ENCODE assay signal across 16 cellular contexts in the genomic region with DNA sequence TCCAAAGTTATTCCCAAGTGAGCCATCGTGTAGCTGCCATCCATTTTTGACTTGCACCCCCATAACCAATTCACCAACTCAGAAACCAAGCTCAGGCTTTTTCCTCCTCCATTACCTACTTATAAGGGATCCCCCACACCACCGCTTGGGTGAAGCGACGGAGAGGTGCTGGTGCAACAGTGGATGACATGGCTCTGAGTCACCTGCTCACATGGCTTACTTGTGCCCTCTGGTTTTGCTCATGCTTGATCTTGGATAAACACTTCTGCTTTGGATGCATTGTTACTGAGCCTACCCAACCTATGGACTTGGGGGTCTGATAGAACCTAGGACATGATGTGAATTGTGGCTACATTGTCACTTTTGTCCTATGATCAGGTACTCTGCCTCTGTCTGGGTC. TPM values are rescaled to one million over a fixed set of nuclear protein-coding genes. Genes with fewer than 3 reads are reported as not detected.
DNase-seq lines count a peak whose midpoint lies in the region; ATAC-seq and TF ChIP-seq lines count a peak whose summit lies in the region.
"Had no signal": no experiment of that assay in that cellular context is flagged by ENCODE, and none has a peak within 500 bp of the region (broad histone marks: within the 10 kb centered on the region; RNA-seq: fewer than 3 reads in every experiment).

No MANE protein-coding gene starts in this region.

- peaks cover 36% of the 10 kb centered on the region for H3K4me1 Mint-ChIP-seq in Calu3 (ENCODE audit: low read depth, unreplicated experiment)
- H3K4me1 Mint-ChIP-seq: CD4-positive, CD25-positive, alpha-beta regulatory T cell had no signal

- peak; percentile 100 for ATAC-seq in foreskin keratinocyte

- DNase-seq in Calu3 (peak; percentile 55), LHCN-M2 (ENCODE audit: low read depth) (peak; percentile 76), amniotic epithelial cell (ENCODE audit: low read depth) (peak; percentile 89), foreskin keratinocyte (peak; percentile 78 to 87), NAMALWA (ENCODE audit: low spot score) (no peak), NCI-H187 (lab: John Stamatoyannopoulos, UW) (no peak), ascending aorta (ENCODE audit: low spot score in 2 of 2) (no peak), germinal center (ENCODE audit: low spot score) (no peak)
- DNase-seq: CD4-positive, CD25-positive, alpha-beta regulatory T cell; effector memory CD4-positive, alpha-beta T cell; GDM1; hypothalamus; NCI-H82 had no signal

- H3K27me3 ChIP-seq in foreskin keratinocyte, result no peaks in the 10 kb centered on the region
- no peaks in the 10 kb centered on the region for H3K27me3 ChIP-seq in ascending aorta
- H3K27me3 ChIP-seq: neutrophil had no signal

- no peaks in the 10 kb centered on the region for H3K36me3 ChIP-seq in ascending aorta
- H3K36me3 ChIP-seq: neutrophil had no signal

- intact Hi-C loops in Calu3 (cut with micrococcal nuclease; ENCODE audit: unreplicated experiment), result no loop called here
- intact Hi-C loops in ascending aorta (cut with DNase I), result no loop called here

- H3K4me1 ChIP-seq in foreskin keratinocyte (no peaks in the 10 kb centered on the region), ascending aorta (no peaks in the 10 kb centered on the region)

- H3K4me3 Mint-ChIP-seq in Calu3 (ENCODE audit: low read depth, unreplicated experiment), result no peak overlapping the region
- H3K4me3 Mint-ChIP-seq: CD4-positive, CD25-positive, alpha-beta regulatory T cell had no signal

- TF ChIP-seq CTCF in Calu3 (IDR thresholded peaks at IDR 0.05; ENCODE audit: unreplicated experiment) (no peak), foreskin keratinocyte (conservative IDR thresholded peaks at IDR 0.05) (peak; percentile 20), ascending aorta (IDR thresholded peaks at IDR 0.05) (no peak)

- H3K9me3 ChIP-seq in ascending aorta, result no peaks in the 10 kb centered on the region
- H3K9me3 ChIP-seq: neutrophil had no signal

- CTCF ChIA-PET in Calu3 (lab: Charles Lee), result interaction anchor here (0.8 to 1.3 kb wide), 2 partner anchors 10 to 820 kb away, joined by 3 to 8 read pairs; no protein-coding TSS in a partner anchor

- H3K36me3 Mint-ChIP-seq in Calu3 (ENCODE audit: insufficient read depth, unreplicated experiment), result peaks cover 5% of the 10 kb centered on the region
- H3K36me3 Mint-ChIP-seq: CD4-positive, CD25-positive, alpha-beta regulatory T cell had no signal

- no TSS peak for BruUV-seq in Calu3 (replicated peaks; lab: Mats Ljungman, UMichigan)

- peaks cover 4% of the 10 kb centered on the region for H3K9me3 Mint-ChIP-seq in Calu3 (ENCODE audit: low read depth, unreplicated experiment)

- H3K27me3 Mint-ChIP-seq in Calu3 (ENCODE audit: unreplicated experiment), result no peaks in the 10 kb centered on the region

- peak overlapping the region; percentile 44 for H3K27ac Mint-ChIP-seq in Calu3 (ENCODE audit: unreplicated experiment)
- H3K27ac Mint-ChIP-seq: CD4-positive, CD25-positive, alpha-beta regulatory T cell had no signal

- H3K27ac ChIP-seq in foreskin keratinocyte, result no peak overlapping the region
- no peak overlapping the region for H3K27ac ChIP-seq in ascending aorta
- H3K27ac ChIP-seq: neutrophil had no signal

- no peak overlapping the region for H3K4me3 ChIP-seq in ascending aorta
- H3K4me3 ChIP-seq: lung had no signal

RNA-seq across cellular contexts. Expression of a gene that starts 12.0 kb away (rescaled TPM):
- total RNA-seq in Calu3 (2022), result 115 and 139 TPM in 2 replicates
- 126 and 146 TPM in 2 replicates for total RNA-seq in LHCN-M2 (2014; rRNA removed)
- polyA plus RNA-seq in LHCN-M2 (2012), result 481 TPM
- 82.0 and 89.5 TPM in 2 replicates for total RNA-seq in foreskin keratinocyte
- polyA plus RNA-seq in foreskin keratinocyte, result 113 and 132 TPM in 2 replicates
- 78.7 TPM for total RNA-seq in ascending aorta

RNA-seq across cellular contexts. Expression of a gene that starts 56.5 kb away (rescaled TPM):
- total RNA-seq in Calu3 (2022) (26.4 and 62.5 TPM in 2 replicates), LHCN-M2 (2014; rRNA removed) (0.58 and 1.5 TPM in 2 replicates), foreskin keratinocyte (0.21 and 0.31 TPM in 2 replicates), ascending aorta (not detected)
- 1.3 TPM for polyA plus RNA-seq in LHCN-M2 (2012)
- 0.21 and 0.49 TPM in 2 replicates for polyA plus RNA-seq in foreskin keratinocyte
- total RNA-seq: CD4-positive, CD25-positive, alpha-beta regulatory T cell; skeletal muscle tissue had no signal
- polyA plus RNA-seq: CD4-positive, CD25-positive, alpha-beta regulatory T cell had no signal

Comparison
In these comparisons a context has a peak if more than half of its experiments do, and no peak if none do; other contexts are left out.
1. DNase-seq: peak in Calu3 (single experiment), LHCN-M2 (single experiment), amniotic epithelial cell (single experiment) and foreskin keratinocyte (2 of 2); none in NAMALWA (single experiment), NCI-H187 (0 of 2), ascending aorta (0 of 2) and germinal center (single experiment).
2. RNA of a gene that starts 56.5 kb away (total RNA-seq): 26.4 to 62.5 TPM in Calu3; 0.58 to 1.5 TPM in LHCN-M2, not detected in ascending aorta (single experiment) and 0.21 to 0.31 TPM in foreskin keratinocyte; every median in the first group is over 10 times any median in the second.